ENCODE assay signal across 1 cellular context in genomic region chr6:111482236-111482958, GRCh38.
TF ChIP-seq lines count a peak whose summit lies in the region.

No MANE protein-coding gene starts in this region.

TF ChIP-seq in HCT116, 20 proteins besides CTCF, POLR2A, EP300 and RAD21 (continued from another document):
- TF ChIP-seq, protein P1, sequence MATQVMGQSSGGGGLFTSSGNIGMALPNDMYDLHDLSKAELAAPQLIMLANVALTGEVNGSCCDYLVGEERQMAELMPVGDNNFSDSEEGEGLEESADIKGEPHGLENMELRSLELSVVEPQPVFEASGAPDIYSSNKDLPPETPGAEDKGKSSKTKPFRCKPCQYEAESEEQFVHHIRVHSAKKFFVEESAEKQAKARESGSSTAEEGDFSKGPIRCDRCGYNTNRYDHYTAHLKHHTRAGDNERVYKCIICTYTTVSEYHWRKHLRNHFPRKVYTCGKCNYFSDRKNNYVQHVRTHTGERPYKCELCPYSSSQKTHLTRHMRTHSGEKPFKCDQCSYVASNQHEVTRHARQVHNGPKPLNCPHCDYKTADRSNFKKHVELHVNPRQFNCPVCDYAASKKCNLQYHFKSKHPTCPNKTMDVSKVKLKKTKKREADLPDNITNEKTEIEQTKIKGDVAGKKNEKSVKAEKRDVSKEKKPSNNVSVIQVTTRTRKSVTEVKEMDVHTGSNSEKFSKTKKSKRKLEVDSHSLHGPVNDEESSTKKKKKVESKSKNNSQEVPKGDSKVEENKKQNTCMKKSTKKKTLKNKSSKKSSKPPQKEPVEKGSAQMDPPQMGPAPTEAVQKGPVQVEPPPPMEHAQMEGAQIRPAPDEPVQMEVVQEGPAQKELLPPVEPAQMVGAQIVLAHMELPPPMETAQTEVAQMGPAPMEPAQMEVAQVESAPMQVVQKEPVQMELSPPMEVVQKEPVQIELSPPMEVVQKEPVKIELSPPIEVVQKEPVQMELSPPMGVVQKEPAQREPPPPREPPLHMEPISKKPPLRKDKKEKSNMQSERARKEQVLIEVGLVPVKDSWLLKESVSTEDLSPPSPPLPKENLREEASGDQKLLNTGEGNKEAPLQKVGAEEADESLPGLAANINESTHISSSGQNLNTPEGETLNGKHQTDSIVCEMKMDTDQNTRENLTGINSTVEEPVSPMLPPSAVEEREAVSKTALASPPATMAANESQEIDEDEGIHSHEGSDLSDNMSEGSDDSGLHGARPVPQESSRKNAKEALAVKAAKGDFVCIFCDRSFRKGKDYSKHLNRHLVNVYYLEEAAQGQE (IDR thresholded peaks at IDR 0.05; ENCODE audit: low read depth) = no peak
- TF ChIP-seq FOSL1 (IDR thresholded peaks at IDR 0.05; ENCODE audit: low read depth) = no peak
- no peak for TF ChIP-seq EGR1 (IDR thresholded peaks at IDR 0.05; ENCODE audit: low read depth)
- TF ChIP-seq ZBTB33 (IDR thresholded peaks at IDR 0.05; ENCODE audit: extremely low read depth, insufficient replicate concordance, low read length) = no peak
- TF ChIP-seq ELF1 (IDR thresholded peaks at IDR 0.05; ENCODE audit: borderline replicate concordance, low read depth) = no peak
- TF ChIP-seq, protein P2, sequence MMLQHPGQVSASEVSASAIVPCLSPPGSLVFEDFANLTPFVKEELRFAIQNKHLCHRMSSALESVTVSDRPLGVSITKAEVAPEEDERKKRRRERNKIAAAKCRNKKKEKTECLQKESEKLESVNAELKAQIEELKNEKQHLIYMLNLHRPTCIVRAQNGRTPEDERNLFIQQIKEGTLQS (IDR thresholded peaks at IDR 0.05) = no peak
- TF ChIP-seq ZNF274 (IDR thresholded peaks at IDR 0.05; ENCODE audit: low read depth, low read length) = no peak
- no peak for TF ChIP-seq YY1 (IDR thresholded peaks at IDR 0.05; ENCODE audit: extremely low read depth, insufficient replicate concordance, low read depth, low read length)
